In the genomic region with DNA sequence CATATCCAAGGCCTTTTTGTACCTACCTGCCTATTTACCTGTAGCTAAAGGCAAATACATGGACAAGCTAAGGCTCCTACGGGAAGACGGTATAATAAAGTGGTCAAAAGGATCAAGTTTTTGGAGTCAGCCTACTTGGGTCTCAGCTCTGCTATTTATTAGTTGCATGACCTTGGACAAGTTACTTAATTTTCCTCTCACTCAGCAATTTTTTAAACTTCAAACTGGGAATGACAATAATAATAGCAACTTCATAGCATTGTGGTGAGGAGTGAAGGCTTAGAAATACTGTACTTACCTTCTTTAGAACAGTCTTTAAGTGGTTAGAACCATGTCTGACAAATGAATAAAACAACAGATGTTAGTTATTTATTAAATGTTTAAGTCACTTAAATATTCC, we compare ENCODE assay signal across 30 cellular contexts.
"Had no signal": no experiment of that assay in that cellular context is flagged by ENCODE, and none has a peak within 500 bp of the region (broad histone marks: within the 10 kb centered on the region; RNA-seq: fewer than 3 reads in every experiment).

No MANE protein-coding gene starts in this region.

- H3K27me3 ChIP-seq: ascending aorta, brain microvascular endothelial cell, esophagus muscularis mucosa, gastroesophageal sphincter, heart right ventricle had no signal

- H3K4me1 ChIP-seq: ascending aorta, esophagus muscularis mucosa, gastroesophageal sphincter, heart right ventricle had no signal

- H3K27ac ChIP-seq: ascending aorta, brain microvascular endothelial cell, esophagus muscularis mucosa, gastroesophageal sphincter, heart right ventricle, VCaP had no signal

- H3K36me3 ChIP-seq: ascending aorta, brain microvascular endothelial cell, esophagus muscularis mucosa, gastroesophageal sphincter, heart right ventricle had no signal

- ATAC-seq: activated naive CD4-positive, alpha-beta T cell treated with anti-CD3 and anti-CD28 coated beads, Interleukin-2, amount 50 U/mL, for 72 hours; activated T-cell treated with anti-CD3 and anti-CD28 coated beads, Interleukin-2, amount 50 U/mL, for 72 hours; effector memory CD8-positive, alpha-beta T cell; gastroesophageal sphincter; heart right ventricle; WTC11 had no signal

- H3K4me3 ChIP-seq: ascending aorta, esophagus muscularis mucosa, gastroesophageal sphincter, heart right ventricle had no signal

- FAIRE-seq: colon, TTC549 had no signal

- DNase-seq: activated CD4-positive, alpha-beta memory T cell treated with anti-CD3 and anti-CD28 coated beads, Interleukin-2, amount 10 ng/mL, durations not matched to agents 7 days and 5 days; activated CD4-positive, alpha-beta T cell treated with anti-CD3 and anti-CD28 coated beads for 1 hour; activated CD4-positive, alpha-beta T cell treated with anti-CD3 and anti-CD28 coated beads for 4 hours; activated CD4-positive, alpha-beta T cell treated with anti-CD3 and anti-CD28 coated beads, Interleukin-2, amount 10 ng/mL, durations not matched to agents 7 days and 5 days; activated CD4-positive, alpha-beta T cell treated with anti-CD3 and anti-CD28 coated beads, Interleukin-2, amount 50 U/mL, for 4 hours; activated CD8-positive, alpha-beta memory T cell treated with anti-CD3 and anti-CD28 coated beads, Interleukin-2, amount 50 U/mL, for 48 hours; activated gamma-delta T cell; activated naive CD4-positive, alpha-beta T cell; activated naive CD4-positive, alpha-beta T cell treated with anti-CD3 and anti-CD28 coated beads, Interleukin-2, amount 10 ng/mL, durations not matched to agents 7 days and 5 days; activated naive CD8-positive, alpha-beta T cell treated with anti-CD3 and anti-CD28 coated beads, Interleukin-2, amount 10 ng/mL, durations not matched to agents 7 days and 5 days; activated T-cell treated with anti-CD3 and anti-CD28 coated beads for 4 hours; activated T-cell treated with anti-CD3 and anti-CD28 coated beads, Interleukin-2, amount 50 U/mL, for 24 hours; activated T-cell treated with anti-CD3 and anti-CD28 coated beads, Interleukin-2, amount 50 U/mL, for 72 hours; brain microvascular endothelial cell; cortex of kidney; dermis blood vessel endothelial cell; effector CD4-positive, alpha-beta T cell; effector memory CD8-positive, alpha-beta T cell; erythroblast; foreskin melanocyte; heart right ventricle; T-helper 2 cell had no signal
